8 cellular contexts compared by ENCODE assay signal in genomic region chr2:215796160-215796559, GRCh38.
A peak's percentile ranks its signal among the peaks of the same experiment; 100 is the strongest.
DNase-seq lines count a peak whose midpoint lies in the region; ATAC-seq and TF ChIP-seq lines count a peak whose summit lies in the region.
"Had no signal": no experiment of that assay in that cellular context is flagged by ENCODE, and none has a peak within 500 bp of the region (broad histone marks: within the 10 kb centered on the region; RNA-seq: fewer than 3 reads in every experiment).

No MANE protein-coding gene starts in this region.

- no peak for ATAC-seq in HG03432 (IDR thresholded peaks at IDR 0.05; ENCODE audit: unreplicated experiment)

- H3K4me1 Mint-ChIP-seq in progenitor cell of endocrine pancreas (ENCODE audit: low read depth), result peaks cover 26% of the 10 kb centered on the region

- H3K9me3 Mint-ChIP-seq in progenitor cell of endocrine pancreas (ENCODE audit: low read depth), result peaks cover 4% of the 10 kb centered on the region

- H3K36me3 Mint-ChIP-seq in progenitor cell of endocrine pancreas (ENCODE audit: insufficient read depth), result no peaks in the 10 kb centered on the region

- TF ChIP-seq CTCF in progenitor cell of endocrine pancreas (IDR thresholded peaks at IDR 0.05; ENCODE audit: unreplicated experiment), result no peak

- H3K4me3 Mint-ChIP-seq in progenitor cell of endocrine pancreas (ENCODE audit: low read depth), result no peak overlapping the region

- H3K27ac Mint-ChIP-seq in progenitor cell of endocrine pancreas, result peak overlapping the region; percentile 66

- H3K27me3 Mint-ChIP-seq in progenitor cell of endocrine pancreas, result no peaks in the 10 kb centered on the region

- DNase-seq in GM04504 (ENCODE audit: low read depth) (peak; percentile 54), NCI-H2029 (lab: John Stamatoyannopoulos, UW) (peak; percentile 60), cerebellar cortex (ENCODE audit: low spot score) (peak; percentile 41), progenitor cell of endocrine pancreas (ENCODE audit: low spot score, unreplicated experiment) (no peak), T-helper 1 cell (no peak), DMS79 (lab: John Stamatoyannopoulos, UW) (no peak)
- DNase-seq: psoas muscle had no signal

Comparison
In these comparisons a context has a peak if more than half of its experiments do, and no peak if none do; other contexts are left out.
1. DNase-seq: peak in GM04504 (single experiment), NCI-H2029 (single experiment) and cerebellar cortex (single experiment); none in progenitor cell of endocrine pancreas (single experiment), T-helper 1 cell (0 of 5) and DMS79 (single experiment).